ENCODE assay signal across 8 cellular contexts in genomic region chr10:28177944-28178637, GRCh38.
A peak's percentile ranks its signal among the peaks of the same experiment; 100 is the strongest.
DNase-seq lines count a peak whose midpoint lies in the region; ATAC-seq and TF ChIP-seq lines count a peak whose summit lies in the region.

No MANE protein-coding gene starts in this region.

- H3K4me1 Mint-ChIP-seq in T-helper 2 cell treated with Interferon-gamma antibody and Interleukin-4, amounts not matched to agents 5 μg/mL and 100 μg/mL, for 36 hours (ENCODE audit: low read depth) = peaks cover 16% of the 10 kb centered on the region

- H3K4me3 Mint-ChIP-seq in T-helper 2 cell treated with Interferon-gamma antibody and Interleukin-4, amounts not matched to agents 5 μg/mL and 100 μg/mL, for 36 hours = peak overlapping the region; percentile 83

- H3K36me3 Mint-ChIP-seq in T-helper 2 cell treated with Interferon-gamma antibody and Interleukin-4, amounts not matched to agents 5 μg/mL and 100 μg/mL, for 36 hours (ENCODE audit: low read depth) = no peaks in the 10 kb centered on the region

- DNase-seq in GM13977 (ENCODE audit: low spot score) (peak; percentile 9), hepatocyte (ENCODE audit: low spot score) (no peak), upper lobe of left lung (no peak), NCI-H187 (lab: John Stamatoyannopoulos, UW) (no peak), G401 (ENCODE audit: low spot score) (no peak), NCI-H1436 treated with DMSO at 0.1 percent for 48 hours (lab: John Stamatoyannopoulos, UW) (no peak)
- DNase-seq in T-helper 2 cell treated with Interferon-gamma antibody and Interleukin-4, amounts not matched to agents 5 μg/mL and 100 μg/mL, for 36 hours (ENCODE audit: low spot score) = no peak

- H3K4me2 ChIP-seq in hepatocyte = peak overlapping the region; percentile 48

- peak; percentile 66 for ATAC-seq in HG02610 (IDR thresholded peaks at IDR 0.05; ENCODE audit: unreplicated experiment)
- ATAC-seq in upper lobe of left lung (ENCODE audit: low FRiP score in 2 of 2) = peak in 1 of 2 donors; percentile 55

- no peaks in the 10 kb centered on the region for H3K9me3 Mint-ChIP-seq in T-helper 2 cell treated with Interferon-gamma antibody and Interleukin-4, amounts not matched to agents 5 μg/mL and 100 μg/mL, for 36 hours

- H3K27ac Mint-ChIP-seq in T-helper 2 cell treated with Interferon-gamma antibody and Interleukin-4, amounts not matched to agents 5 μg/mL and 100 μg/mL, for 36 hours = peak overlapping the region; percentile 83

- no peak for TF ChIP-seq CTCF in GM13977 (IDR thresholded peaks at IDR 0.05; ENCODE audit: extremely low read depth, insufficient read depth, missing control alignments)
- TF ChIP-seq CTCF in hepatocyte (IDR thresholded peaks at IDR 0.05; ENCODE audit: poor library complexity) = no peak
- no peak for TF ChIP-seq CTCF in upper lobe of left lung (IDR thresholded peaks at IDR 0.05)

- H3K9me3 ChIP-seq in hepatocyte (ENCODE audit: low read depth) = no peaks in the 10 kb centered on the region
- no peaks in the 10 kb centered on the region for H3K9me3 ChIP-seq in upper lobe of left lung

- H3K4me1 ChIP-seq in hepatocyte (ENCODE audit: insufficient read depth) (no peaks in the 10 kb centered on the region), upper lobe of left lung (peaks cover 9 to 22% (median 12%) of the 10 kb centered on the region in 4 donors)

- in situ Hi-C loops in GM13977 (cut with MboI; ENCODE audit: low pct_unique_long_range_greater_than_20kb, low sequenced_read_pairs, unreplicated experiment) (no loop called here), G401 (cut with HindIII; ENCODE audit: low sequenced_read_pairs) (no loop called here)

- no peak for TF ChIP-seq POLR2A in upper lobe of left lung (IDR thresholded peaks at IDR 0.05)

- no peak for TF ChIP-seq EP300 in upper lobe of left lung (IDR thresholded peaks at IDR 0.05)

- peaks cover 8% of the 10 kb centered on the region for H3K27me3 Mint-ChIP-seq in T-helper 2 cell treated with Interferon-gamma antibody and Interleukin-4, amounts not matched to agents 5 μg/mL and 100 μg/mL, for 36 hours (ENCODE audit: low read depth)

- no peaks in the 10 kb centered on the region for H3K36me3 ChIP-seq in hepatocyte (replicated peaks; ENCODE audit: insufficient read depth, low read depth)
- H3K36me3 ChIP-seq in upper lobe of left lung = no peaks in the 10 kb centered on the region

- no peaks in the 10 kb centered on the region for H3K9me2 ChIP-seq in hepatocyte (replicated peaks; ENCODE audit: insufficient read depth)

- no peak overlapping the region for H3K27ac ChIP-seq in hepatocyte
- peak overlapping the region in 3 of 4 donors; percentile 28 to 58 (median 32) for H3K27ac ChIP-seq in upper lobe of left lung

- no peaks in the 10 kb centered on the region for H3K79me2 ChIP-seq in hepatocyte

- H3K4me3 ChIP-seq in hepatocyte (no peak overlapping the region), upper lobe of left lung (peak overlapping the region in 2 of 4 donors; percentile 1 to 5)

- H4K20me1 ChIP-seq in hepatocyte (ENCODE audit: insufficient read depth, poor library complexity, severe bottlenecking) = no peaks in the 10 kb centered on the region

- H3K27me3 ChIP-seq in hepatocyte (no peaks in the 10 kb centered on the region), upper lobe of left lung (no peaks in the 10 kb centered on the region)

- H2AFZ ChIP-seq in hepatocyte = no peak overlapping the region

- WGBS in hepatocyte (ENCODE audit: low lambda C conversion rate, missing lambda C conversion rate) = 92% methylated on average over 4 of the region's 4 CpGs
- WGBS in upper lobe of left lung, 2 donors = 68 to 79% methylated on average over 4 of the region's 4 CpGs
